Comparison of ENCODE assay signal across 25 cellular contexts in genomic region chr1:224507771-224508523, GRCh38.
DNase-seq lines count a peak whose midpoint lies in the region; ATAC-seq and TF ChIP-seq lines count a peak whose summit lies in the region.
"Had no signal": no experiment of that assay in that cellular context is flagged by ENCODE, and none has a peak within 500 bp of the region (broad histone marks: within the 10 kb centered on the region; RNA-seq: fewer than 3 reads in every experiment).

No MANE protein-coding gene starts in this region.

- no peak for ATAC-seq in stimulated activated naive CD8-positive, alpha-beta T cell treated with anti-CD3 and anti-CD28 coated beads, Interleukin-15, Interleukin-2, amounts not matched to agents 100 U/mL and 50 U/mL, for 24 hours
- ATAC-seq: heart right ventricle; naive thymus-derived CD8-positive, alpha-beta T cell had no signal

- intact Hi-C loops in posterior cingulate gyrus (cut with DNase I): no loop called here

- H3K4me1 Mint-ChIP-seq in osteocyte (ENCODE audit: unreplicated experiment): peaks cover 75% of the 10 kb centered on the region

- H3K27ac Mint-ChIP-seq in osteocyte (ENCODE audit: unreplicated experiment): peak overlapping the region; percentile 36
- H3K27ac Mint-ChIP-seq: activated CD4-positive, alpha-beta T cell treated with anti-CD3 and anti-CD28 coated beads, Interleukin-2, amount 10 ng/mL, durations not matched to agents 7 days and 5 days; activated naive CD8-positive, alpha-beta T cell had no signal

- H3K4me3 ChIP-seq in fibroblast of villous mesenchyme (ENCODE audit: low read depth, low read length): no peak overlapping the region
- H3K4me3 ChIP-seq: ascending aorta; BLaER1 treated with 17β-estradiol and CSF1 and Interleukin-3, amounts not matched to agents 10 nM and 100 nM; heart right ventricle; right atrium auricular region; tibial artery had no signal

- H3K9me3 Mint-ChIP-seq in osteocyte (ENCODE audit: unreplicated experiment): no peaks in the 10 kb centered on the region
- H3K9me3 Mint-ChIP-seq: activated CD4-positive, alpha-beta T cell treated with anti-CD3 and anti-CD28 coated beads, Interleukin-2, amount 10 ng/mL, durations not matched to agents 7 days and 5 days; H9; naive thymus-derived CD8-positive, alpha-beta T cell had no signal

- no peak for TF ChIP-seq CTCF in fibroblast of villous mesenchyme (IDR thresholded peaks at IDR 0.05; ENCODE audit: insufficient read depth, low read depth, low read length)
- TF ChIP-seq CTCF in osteocyte (IDR thresholded peaks at IDR 0.05): no peak

- no peaks in the 10 kb centered on the region for H3K36me3 Mint-ChIP-seq in osteocyte (ENCODE audit: unreplicated experiment)
- H3K36me3 Mint-ChIP-seq: activated naive CD8-positive, alpha-beta T cell; naive thymus-derived CD8-positive, alpha-beta T cell had no signal

- H3K4me3 Mint-ChIP-seq in osteocyte (ENCODE audit: unreplicated experiment): no peak overlapping the region
- H3K4me3 Mint-ChIP-seq: activated CD4-positive, alpha-beta T cell treated with anti-CD3 and anti-CD28 coated beads, Interleukin-2, amount 10 ng/mL, durations not matched to agents 7 days and 5 days; activated naive CD8-positive, alpha-beta T cell; H9; naive thymus-derived CD8-positive, alpha-beta T cell had no signal

- DNase-seq in EH (ENCODE audit: low read depth) (peak; percentile 88), RPMI7951 (ENCODE audit: low read depth) (peak; percentile 58), fibroblast of villous mesenchyme (ENCODE audit: low read depth) (peak; percentile 60), osteocyte (ENCODE audit: extremely low spot score, unreplicated experiment) (no peak), NCI-H1417 (lab: John Stamatoyannopoulos, UW) (no peak), posterior cingulate gyrus (no peak)
- DNase-seq in stimulated activated naive CD8-positive, alpha-beta T cell treated with anti-CD3 and anti-CD28 coated beads, Interleukin-15, Interleukin-2, amounts not matched to agents 100 U/mL and 50 U/mL, for 24 hours: no peak
- DNase-seq: activated CD4-positive, alpha-beta T cell treated with anti-CD3 and anti-CD28 coated beads, Interleukin-2, amount 10 ng/mL, durations not matched to agents 7 days and 5 days; caudate nucleus; COR-L47; dermis blood vessel endothelial cell; DMS79; H9; heart right ventricle; mesendoderm; naive thymus-derived CD8-positive, alpha-beta T cell; stimulated activated CD4-positive, alpha-beta T cell treated with anti-CD3 and anti-CD28 coated beads, Interleukin-12 subunit alpha, Interleukin-12 subunit beta, amount 100 ng/mL, for 4 hours; stimulated activated CD4-positive, alpha-beta T cell treated with anti-CD3 and anti-CD28 coated beads, Interleukin-4, amount 100 ng/mL, for 4 hours; stimulated activated naive CD4-positive, alpha-beta T cell treated with Interleukin-2 at 50 U/mL for 16 hours; T1000; tibial artery had no signal

- H3K27me3 Mint-ChIP-seq in osteocyte (ENCODE audit: unreplicated experiment): no peaks in the 10 kb centered on the region
- H3K27me3 Mint-ChIP-seq: activated CD4-positive, alpha-beta T cell treated with anti-CD3 and anti-CD28 coated beads, Interleukin-2, amount 10 ng/mL, durations not matched to agents 7 days and 5 days; activated naive CD8-positive, alpha-beta T cell had no signal

Comparison
In these comparisons a context has a peak if more than half of its experiments do, and no peak if none do; other contexts are left out.
1. DNase-seq: peak in EH (single experiment), RPMI7951 (single experiment) and fibroblast of villous mesenchyme (single experiment); none in osteocyte (single experiment), NCI-H1417 (0 of 3), stimulated activated naive CD8-positive, alpha-beta T cell treated with anti-CD3 and anti-CD28 coated beads, Interleukin-15, Interleukin-2, amounts not matched to agents 100 U/mL and 50 U/mL, for 24 hours (single experiment) and posterior cingulate gyrus (0 of 10).